Comparison of ENCODE assay signal across 12 cellular contexts in the genomic region with DNA sequence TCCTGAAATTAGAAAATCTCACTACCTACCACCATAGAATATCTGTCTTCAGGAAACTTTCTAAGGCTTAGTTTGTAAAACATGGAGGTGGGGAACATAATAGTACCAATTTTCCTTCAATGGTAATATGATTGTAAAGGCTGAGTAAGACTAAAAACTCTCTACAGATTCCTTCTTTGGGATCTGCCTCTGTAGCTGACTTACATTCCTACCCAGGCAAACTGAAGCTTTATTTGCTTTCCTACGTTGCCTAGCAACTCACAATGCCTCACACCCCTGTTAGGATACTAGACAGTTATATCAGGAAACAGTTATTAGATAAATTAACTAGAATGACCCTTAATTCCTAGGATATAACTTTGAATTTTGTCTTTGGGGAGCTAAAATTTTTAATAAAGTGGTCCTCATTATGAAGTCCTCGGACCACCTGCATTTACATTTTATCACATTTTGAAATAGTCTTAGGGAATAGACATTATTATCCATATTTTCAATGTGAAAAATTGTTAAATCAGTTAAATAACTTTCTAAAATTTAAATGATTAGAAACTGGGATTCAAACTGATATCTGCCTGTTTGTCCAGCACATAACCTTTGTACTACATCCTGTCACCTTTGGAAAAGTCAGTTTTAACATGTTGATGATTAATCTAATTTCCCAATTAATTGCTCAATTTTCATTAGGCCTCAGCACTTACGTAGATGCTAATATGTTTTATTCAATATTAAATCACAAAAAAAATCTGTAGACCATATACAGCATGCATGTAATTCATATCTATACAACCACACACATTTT.
DNase-seq lines count a peak whose midpoint lies in the region; ATAC-seq and TF ChIP-seq lines count a peak whose summit lies in the region.
"Had no signal": no experiment of that assay in that cellular context is flagged by ENCODE, and none has a peak within 500 bp of the region (broad histone marks: within the 10 kb centered on the region; RNA-seq: fewer than 3 reads in every experiment).

No MANE protein-coding gene starts in this region.

- DNase-seq in HuH-7 (ENCODE audit: low spot score) (peak; percentile 1), NCI-H748 treated with DMSO at 0.1 percent for 48 hours (lab: John Stamatoyannopoulos, UW) (peak; percentile 82), left cardiac atrium (peak; percentile 21), progenitor cell of endocrine pancreas (ENCODE audit: low spot score, unreplicated experiment) (no peak), HFFc6 (no peak)
- no peak for DNase-seq in activated CD4-positive, alpha-beta T cell treated with anti-CD3 and anti-CD28 coated beads for 4 hours
- DNase-seq in activated CD4-positive, alpha-beta T cell treated with anti-CD3 and anti-CD28 coated beads, Interleukin-2, amount 50 U/mL, for 48 hours, result no peak
- DNase-seq: dorsolateral prefrontal cortex, GDM1, kidney, SW 1271 had no signal

- H3K4me3 Mint-ChIP-seq in progenitor cell of endocrine pancreas (ENCODE audit: low read depth) (no peak overlapping the region), HFFc6 (no peak overlapping the region)

- TF ChIP-seq CTCF in progenitor cell of endocrine pancreas (IDR thresholded peaks at IDR 0.05; ENCODE audit: unreplicated experiment) (no peak), HFFc6 (IDR thresholded peaks at IDR 0.05) (no peak)

- peak overlapping the region; percentile 85 for H3K27ac Mint-ChIP-seq in progenitor cell of endocrine pancreas
- no peak overlapping the region for H3K27ac Mint-ChIP-seq in HFFc6

- ATAC-seq in left cardiac atrium (peak; percentile 82 to 97), GM18868 (IDR thresholded peaks at IDR 0.05; ENCODE audit: unreplicated experiment) (no peak)

- H3K9me3 Mint-ChIP-seq in progenitor cell of endocrine pancreas (ENCODE audit: low read depth) (peaks cover 3% of the 10 kb centered on the region), HFFc6 (peaks cover 46% of the 10 kb centered on the region)

- H3K36me3 Mint-ChIP-seq in progenitor cell of endocrine pancreas (ENCODE audit: insufficient read depth) (no peaks in the 10 kb centered on the region), HFFc6 (ENCODE audit: low read depth) (peaks cover 5% of the 10 kb centered on the region; the same call in 1 of the 2 replicates)

- intact Hi-C loops in left cardiac atrium (cut with DNase I), result no loop called here

- H3K4me1 Mint-ChIP-seq in progenitor cell of endocrine pancreas (ENCODE audit: low read depth), result peaks cover 13% of the 10 kb centered on the region
- H3K4me1 Mint-ChIP-seq in HFFc6 (ENCODE audit: low read depth), result no peaks in the 10 kb centered on the region

- H3K27me3 Mint-ChIP-seq in progenitor cell of endocrine pancreas (no peaks in the 10 kb centered on the region), HFFc6 (ENCODE audit: insufficient read depth) (no peaks in the 10 kb centered on the region)

Comparison
In these comparisons a context has a peak if more than half of its experiments do, and no peak if none do; other contexts are left out.
1. DNase-seq: peak in HuH-7 (single experiment), NCI-H748 treated with DMSO at 0.1 percent for 48 hours (single experiment) and left cardiac atrium (single experiment); none in progenitor cell of endocrine pancreas (single experiment), HFFc6 (single experiment), activated CD4-positive, alpha-beta T cell treated with anti-CD3 and anti-CD28 coated beads for 4 hours (0 of 2) and activated CD4-positive, alpha-beta T cell treated with anti-CD3 and anti-CD28 coated beads, Interleukin-2, amount 50 U/mL, for 48 hours (0 of 2).